ENCODE assay signal across 28 cellular contexts in the genomic region with DNA sequence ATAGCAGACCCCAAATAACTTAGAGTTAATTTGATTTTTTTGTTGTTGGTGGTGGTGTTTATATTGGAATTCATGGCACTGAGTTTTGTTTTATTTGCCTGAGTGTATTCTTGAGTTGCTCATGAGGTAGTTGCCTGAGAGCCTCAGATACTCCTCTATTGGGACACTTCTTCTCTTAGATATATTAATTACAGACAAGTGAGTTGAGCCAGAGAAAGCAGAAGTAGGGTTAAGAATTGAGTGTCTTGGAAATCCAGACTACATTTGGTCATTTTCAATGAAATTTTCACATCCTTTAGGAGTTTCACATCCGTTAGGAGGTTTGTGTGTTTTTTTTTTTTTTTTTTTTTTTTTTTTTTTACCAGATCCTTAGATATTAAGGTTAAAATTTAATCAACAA. TPM values are rescaled to one million over a fixed set of nuclear protein-coding genes. Genes with fewer than 3 reads are reported as not detected.
DNase-seq lines count a peak whose midpoint lies in the region; ATAC-seq and FAIRE-seq lines count a peak whose summit lies in the region.
"Had no signal": no experiment of that assay in that cellular context is flagged by ENCODE, and none has a peak within 500 bp of the region (broad histone marks: within the 10 kb centered on the region; RNA-seq: fewer than 3 reads in every experiment).

No MANE protein-coding gene starts in this region.

- DNase-seq in NOMO-1 treated with DMSO at 0.1 percent for 48 hours (lab: John Stamatoyannopoulos, UW; ENCODE audit: unreplicated experiment), result peak; percentile 53
- no peak for DNase-seq in frontal cortex (ENCODE audit: low spot score in 2 of 2)
- no peak for DNase-seq in NCI-H446 treated with DMSO at 0.1 percent for 48 hours (lab: John Stamatoyannopoulos, UW)
- DNase-seq: activated CD4-positive, alpha-beta memory T cell treated with anti-CD3 and anti-CD28 coated beads for 36 hours; activated CD4-positive, alpha-beta T cell treated with anti-CD3 and anti-CD28 coated beads for 1 hour; activated naive CD4-positive, alpha-beta T cell; activated T-cell treated with anti-CD3 and anti-CD28 coated beads, Interleukin-2, amount 50 U/mL, for 72 hours; Caco-2; DMS53; H7; head of caudate nucleus; KG1; left ventricle myocardium inferior; MM.1S; NCI-H1436 treated with DMSO at 0.1 percent for 48 hours; NCI-H2107; NCI-H774; pancreas; PC-3; retina; stimulated activated naive B cell treated with anti-CD40 and anti-IgM and Interleukin-4, amounts not matched to agents 10 μg/mL and 1 μg/mL and 100 μg/mL, for 72 hours; upper lobe of left lung had no signal

- ATAC-seq in GM18858 (IDR thresholded peaks at IDR 0.05; ENCODE audit: unreplicated experiment), result peak; percentile 46
- ATAC-seq in HG02938 (IDR thresholded peaks at IDR 0.05; ENCODE audit: unreplicated experiment), result peak; percentile 44
- ATAC-seq in HG03571 (IDR thresholded peaks at IDR 0.05; ENCODE audit: unreplicated experiment), result no peak
- no peak for ATAC-seq in GM19351 (IDR thresholded peaks at IDR 0.05; ENCODE audit: unreplicated experiment)
- ATAC-seq: activated T-cell treated with anti-CD3 and anti-CD28 coated beads, Interleukin-2, amount 50 U/mL, for 72 hours; pancreas; PC-3; SK-N-SH treated with all-trans-retinoic acid at 6 μM for 48 hours; stimulated activated naive B cell treated with anti-CD40 and anti-IgM and Interleukin-4, amounts not matched to agents 10 μg/mL and 1 μg/mL and 100 μg/mL, for 72 hours had no signal

- peak; percentile 58 for FAIRE-seq in frontal cortex (lab: Jason Lieb, UNC)
- FAIRE-seq: islet of Langerhans, pancreas had no signal

RNA-seq across cellular contexts. Expression of a gene that starts 29.0 kb away (rescaled TPM):
- total RNA-seq in frontal cortex, result 93.8 TPM

Comparison
In these comparisons a context has a peak if more than half of its experiments do, and no peak if none do; other contexts are left out.
1. ATAC-seq: peak in GM18858 (single experiment) and HG02938 (single experiment); none in HG03571 (single experiment) and GM19351 (single experiment).